Comparison of ENCODE assay signal across 19 cellular contexts in genomic region chr7:105130048-105130447, GRCh38.
"Had no signal": no experiment of that assay in that cellular context is flagged by ENCODE, and none has a peak within 500 bp of the region (broad histone marks: within the 10 kb centered on the region; RNA-seq: fewer than 3 reads in every experiment).

No MANE protein-coding gene starts in this region.

- H3K4me3 Mint-ChIP-seq: activated CD4-positive, alpha-beta T cell treated with anti-CD3 and anti-CD28 coated beads for 36 hours; activated CD8-positive, alpha-beta T cell treated with anti-CD3 and anti-CD28 coated beads, Interleukin-2, amount 10 ng/mL, durations not matched to agents 7 days and 5 days; activated naive CD4-positive, alpha-beta T cell treated with anti-CD3 and anti-CD28 coated beads for 36 hours; natural killer cell treated with Interleukin-12 subunit alpha and Interleukin-12 subunit beta and Interleukin-15 and Interleukin-18, amount 100 ng/mL, for 72 hours had no signal

- DNase-seq: activated CD4-positive, alpha-beta T cell treated with anti-CD3 and anti-CD28 coated beads for 36 hours; activated CD8-positive, alpha-beta memory T cell treated with anti-CD3 and anti-CD28 coated beads, Interleukin-2, amount 50 U/mL, for 48 hours; activated CD8-positive, alpha-beta T cell treated with anti-CD3 and anti-CD28 coated beads, Interleukin-2, amount 10 ng/mL, durations not matched to agents 7 days and 5 days; activated naive CD4-positive, alpha-beta T cell treated with anti-CD3 and anti-CD28 coated beads for 36 hours; central memory CD4-positive, alpha-beta T cell; effector CD8-positive, alpha-beta T cell; kidney glomerular epithelial cell; lower lobe of right lung; mucosa of descending colon; stimulated activated CD4-positive, alpha-beta T cell treated with anti-CD3 and anti-CD28 coated beads, Interleukin-4, amount 100 ng/mL, for 24 hours; SW 1271; T-helper 9 cell; tibial artery had no signal

- H3K27ac ChIP-seq: coronary artery, epithelial cell of prostate, gastroesophageal sphincter, lower lobe of right lung, SJSA1, tibial artery, VCaP had no signal

- H3K27me3 Mint-ChIP-seq: activated CD4-positive, alpha-beta T cell treated with anti-CD3 and anti-CD28 coated beads for 36 hours; natural killer cell treated with Interleukin-12 subunit alpha and Interleukin-12 subunit beta and Interleukin-15 and Interleukin-18, amount 100 ng/mL, for 72 hours had no signal

- H3K9me3 ChIP-seq: gastroesophageal sphincter, lower lobe of right lung, mucosa of descending colon, SJSA1, tibial artery had no signal

- H3K9me3 Mint-ChIP-seq: activated naive CD4-positive, alpha-beta T cell treated with anti-CD3 and anti-CD28 coated beads for 36 hours; natural killer cell treated with Interleukin-12 subunit alpha and Interleukin-12 subunit beta and Interleukin-15 and Interleukin-18, amount 100 ng/mL, for 72 hours had no signal

- H3K27me3 ChIP-seq: gastroesophageal sphincter, SJSA1, tibial artery had no signal

- ATAC-seq: activated CD4-positive, alpha-beta T cell treated with anti-CD3 and anti-CD28 coated beads for 36 hours; activated CD8-positive, alpha-beta T cell treated with anti-CD3 and anti-CD28 coated beads, Interleukin-2, amount 10 ng/mL, durations not matched to agents 7 days and 5 days; gastroesophageal sphincter; lower lobe of right lung; mucosa of descending colon; natural killer cell treated with Interleukin-12 subunit alpha and Interleukin-12 subunit beta and Interleukin-15 and Interleukin-18, amount 100 ng/mL, for 72 hours had no signal

- H3K4me3 ChIP-seq: coronary artery, gastroesophageal sphincter, lower lobe of right lung, mucosa of descending colon, SJSA1, tibial artery had no signal

- H3K27ac Mint-ChIP-seq: activated CD8-positive, alpha-beta T cell treated with anti-CD3 and anti-CD28 coated beads, Interleukin-2, amount 10 ng/mL, durations not matched to agents 7 days and 5 days; activated naive CD4-positive, alpha-beta T cell treated with anti-CD3 and anti-CD28 coated beads for 36 hours had no signal

- H3K4me1 ChIP-seq: lower lobe of right lung, SJSA1, tibial artery had no signal
